ENCODE assay signal across 21 cellular contexts in genomic region chr20:49413677-49414076, GRCh38.
A peak's percentile ranks its signal among the peaks of the same experiment; 100 is the strongest.
DNase-seq lines count a peak whose midpoint lies in the region; FAIRE-seq and TF ChIP-seq lines count a peak whose summit lies in the region.
"Had no signal": no experiment of that assay in that cellular context is flagged by ENCODE, and none has a peak within 500 bp of the region (broad histone marks: within the 10 kb centered on the region; RNA-seq: fewer than 3 reads in every experiment).

No MANE protein-coding gene starts in this region.

- H3K9me3 ChIP-seq in muscle layer of colon (ENCODE audit: low read length) (no peaks in the 10 kb centered on the region), transverse colon (no peaks in the 10 kb centered on the region)
- H3K9me3 ChIP-seq in CD8-positive, alpha-beta memory T cell (ENCODE audit: low read length): no peaks in the 10 kb centered on the region
- H3K9me3 ChIP-seq: BLaER1, HAP-1 had no signal

- H3K27me3 ChIP-seq in bronchial epithelial cell (ENCODE audit: control insufficient read depth, insufficient read depth, low read length): peaks cover 16% of the 10 kb centered on the region
- H3K27me3 ChIP-seq in muscle layer of colon (ENCODE audit: control insufficient read depth in 1 of 2, insufficient read depth in 2 of 2, low read length in 2 of 2): no peaks in the 10 kb centered on the region
- no peaks in the 10 kb centered on the region for H3K27me3 ChIP-seq in transverse colon
- no peaks in the 10 kb centered on the region for H3K27me3 ChIP-seq in CD8-positive, alpha-beta memory T cell (ENCODE audit: insufficient read depth, low read length, poor library complexity, severe bottlenecking)
- H3K27me3 ChIP-seq: BLaER1 had no signal

- peaks cover 12 to 34% of the 10 kb centered on the region in 2 donors for H3K27me3 Mint-ChIP-seq in CD8-positive, alpha-beta memory T cell
- H3K27me3 Mint-ChIP-seq in MCF 10A (ENCODE audit: insufficient read depth, unreplicated experiment): no peaks in the 10 kb centered on the region

- H3K9ac ChIP-seq in muscle layer of colon (ENCODE audit: low read length): no peak overlapping the region
- H3K9ac ChIP-seq: BLaER1, GM23248 had no signal

- H3K9me3 Mint-ChIP-seq in CD8-positive, alpha-beta memory T cell: no peaks in the 10 kb centered on the region
- H3K9me3 Mint-ChIP-seq in MCF 10A (ENCODE audit: unreplicated experiment): no peaks in the 10 kb centered on the region
- H3K9me3 Mint-ChIP-seq: CD14-positive monocyte; CD4-positive, alpha-beta memory T cell had no signal

- TF ChIP-seq EP300 in transverse colon (IDR thresholded peaks at IDR 0.05; ENCODE audit: low read depth): no peak

- H3K4me3 ChIP-seq in bronchial epithelial cell (ENCODE audit: low read depth, low read length) (no peak overlapping the region), muscle layer of colon (ENCODE audit: low read depth in 1 of 2, low read length in 2 of 2) (no peak overlapping the region), transverse colon (no peak overlapping the region)
- H3K4me3 ChIP-seq in CD8-positive, alpha-beta memory T cell (ENCODE audit: low read length): no peak overlapping the region
- H3K4me3 ChIP-seq: BLaER1, GM23248, HAP-1 had no signal

- 92 to 94% methylated on average over 2 to 4 of the region's 4 CpGs for WGBS in transverse colon (ENCODE audit: low coverage in 1 of 2), 2 donors

- H3K27ac ChIP-seq in muscle layer of colon (ENCODE audit: low read depth, low read length) (peak overlapping the region; percentile 31), transverse colon (peak overlapping the region in 3 of 4 donors; percentile 66 to 88 (median 86))
- no peak overlapping the region for H3K27ac ChIP-seq in CD8-positive, alpha-beta memory T cell (ENCODE audit: low read depth, low read length)
- H3K27ac ChIP-seq: BLaER1, GM23248, HL-60 had no signal

- TF ChIP-seq CTCF in bronchial epithelial cell (IDR thresholded peaks at IDR 0.05; ENCODE audit: insufficient read depth, low read length, severe bottlenecking) (no peak), transverse colon (IDR thresholded peaks at IDR 0.05) (no peak), MCF 10A (IDR thresholded peaks at IDR 0.05; ENCODE audit: unreplicated experiment) (no peak)

- BruUV-seq in MCF 10A (replicated peaks; lab: Mats Ljungman, UMichigan): no TSS peak

- no peak for TF ChIP-seq POLR2A in transverse colon (IDR thresholded peaks at IDR 0.05)

- H3K36me3 Mint-ChIP-seq in CD8-positive, alpha-beta memory T cell: no peaks in the 10 kb centered on the region
- H3K36me3 Mint-ChIP-seq in MCF 10A (ENCODE audit: insufficient read depth, unreplicated experiment): no peaks in the 10 kb centered on the region
- H3K36me3 Mint-ChIP-seq: CD14-positive monocyte; CD4-positive, alpha-beta memory T cell had no signal

- intact Hi-C loops in transverse colon (cut with DNase I; ENCODE audit: low total_unique reads) (no loop called here), MCF 10A (cut with micrococcal nuclease) (no loop called here)

- CTCF ChIA-PET in CD8-positive, alpha-beta memory T cell (lab: Charles Lee): no interaction called here
- CTCF ChIA-PET in MCF 10A (lab: Yijun Ruan, JAX): no interaction called here

- H3K27ac Mint-ChIP-seq in CD8-positive, alpha-beta memory T cell: no peak overlapping the region
- H3K27ac Mint-ChIP-seq in MCF 10A (ENCODE audit: low read depth, unreplicated experiment): no peak overlapping the region
- H3K27ac Mint-ChIP-seq: CD4-positive, alpha-beta memory T cell had no signal

- no peaks in the 10 kb centered on the region for H3K4me1 Mint-ChIP-seq in CD8-positive, alpha-beta memory T cell
- H3K4me1 Mint-ChIP-seq in MCF 10A (ENCODE audit: insufficient read depth, unreplicated experiment): no peaks in the 10 kb centered on the region
- H3K4me1 Mint-ChIP-seq: CD4-positive, alpha-beta memory T cell had no signal

- in situ Hi-C loops in transverse colon (cut with MboI; ENCODE audit: low pct_ligation_motif_present in 1 of 4, low pct_unique_long_range_greater_than_20kb in 1 of 4, low sequenced_read_pairs in 3 of 4): no loop called here

- POLR2A ChIA-PET in CD8-positive, alpha-beta memory T cell (lab: Charles Lee): no interaction called here
- POLR2A ChIA-PET in MCF 10A (lab: Yijun Ruan, JAX): interaction anchor here (1.2 kb wide), 1 partner anchor 11 kb away, joined by 4 read pairs; no protein-coding TSS in a partner anchor

- FAIRE-seq in bronchial epithelial cell (lab: Jason Lieb, UNC): peak; percentile 7
- FAIRE-seq: A204.1, GM12892, GM18507 had no signal

- H3K36me3 ChIP-seq in bronchial epithelial cell (ENCODE audit: control insufficient read depth, insufficient read depth, low read length): no peaks in the 10 kb centered on the region
- no peaks in the 10 kb centered on the region for H3K36me3 ChIP-seq in muscle layer of colon (ENCODE audit: insufficient read depth, low read length)
- H3K36me3 ChIP-seq in transverse colon: no peaks in the 10 kb centered on the region
- H3K36me3 ChIP-seq in CD8-positive, alpha-beta memory T cell (ENCODE audit: insufficient read depth, low read length): no peaks in the 10 kb centered on the region
- H3K36me3 ChIP-seq: BLaER1, HAP-1 had no signal

- no peak for DNase-seq in bronchial epithelial cell (ENCODE audit: low read depth)
- DNase-seq in transverse colon: no peak
- DNase-seq in CD8-positive, alpha-beta memory T cell: no peak
- no peak for DNase-seq in MCF 10A (ENCODE audit: unreplicated experiment)
- DNase-seq in NCI-H82 treated with DMSO at 0.1 percent for 48 hours (lab: John Stamatoyannopoulos, UW; ENCODE audit: unreplicated experiment): no peak
- DNase-seq: ACHN; Calu3; CD4-positive, alpha-beta memory T cell; DMS 273 treated with DMSO at 0.1 percent for 48 hours; DMS53; DND-41; GDM1; GM23248 had no signal

- H3K4me1 ChIP-seq in muscle layer of colon (ENCODE audit: insufficient read depth, low read length) (peaks cover 88% of the 10 kb centered on the region), transverse colon (peaks cover 3 to 23% (median 9%) of the 10 kb centered on the region in 4 donors)
- H3K4me1 ChIP-seq in CD8-positive, alpha-beta memory T cell (ENCODE audit: insufficient read depth, low read length): no peaks in the 10 kb centered on the region
- H3K4me1 ChIP-seq: HAP-1 had no signal

- no peak overlapping the region for H3K4me3 Mint-ChIP-seq in CD8-positive, alpha-beta memory T cell
- H3K4me3 Mint-ChIP-seq in MCF 10A (ENCODE audit: unreplicated experiment): no peak overlapping the region
- H3K4me3 Mint-ChIP-seq: CD4-positive, alpha-beta memory T cell had no signal
